In genomic region chr10:53997953-53998352, GRCh38 we compare ENCODE assay signal across 1 cellular context.
TF ChIP-seq lines count a peak whose summit lies in the region.

No MANE protein-coding gene starts in this region.

TF ChIP-seq in H1, 55 proteins besides CTCF, POLR2A, EP300 and RAD21 (continued from another document):
- TF ChIP-seq CHD7 (IDR thresholded peaks at IDR 0.05; ENCODE audit: insufficient replicate concordance, low read length) (no peak), POU5F1 (IDR thresholded peaks at IDR 0.05; ENCODE audit: low read depth, low read length) (no peak), JUND (IDR thresholded peaks at IDR 0.05; ENCODE audit: low read length) (no peak), TCF12 (IDR thresholded peaks at IDR 0.05; ENCODE audit: low read depth, low read length) (no peak), JUN (IDR thresholded peaks at IDR 0.05; ENCODE audit: low read depth, low read length) (no peak), TAF1 (IDR thresholded peaks at IDR 0.05; ENCODE audit: low read depth, low read length) (no peak)
